ENCODE assay signal across 18 cellular contexts in the genomic region with DNA sequence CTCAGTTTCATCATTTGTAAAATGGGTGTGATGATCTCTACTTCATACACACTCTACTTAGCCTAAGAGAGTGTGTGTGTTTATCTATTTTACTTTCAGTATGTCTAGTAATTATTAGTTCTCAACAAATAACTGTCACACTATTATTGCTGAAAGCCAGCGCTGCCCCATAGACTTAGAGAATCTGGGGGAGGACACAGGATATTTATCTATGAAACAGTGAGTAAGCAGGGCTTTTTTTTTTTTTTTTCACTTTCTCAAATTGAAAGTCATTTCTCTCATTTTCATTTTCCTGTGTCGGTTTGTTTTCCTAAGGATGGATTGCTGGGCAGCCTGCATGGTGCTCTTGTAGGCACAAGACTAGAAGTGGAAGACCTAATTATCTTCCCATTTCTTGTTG.
DNase-seq lines count a peak whose midpoint lies in the region; FAIRE-seq lines count a peak whose summit lies in the region.
"Had no signal": no experiment of that assay in that cellular context is flagged by ENCODE, and none has a peak within 500 bp of the region (broad histone marks: within the 10 kb centered on the region; RNA-seq: fewer than 3 reads in every experiment).

No MANE protein-coding gene starts in this region.

- no peak overlapping the region for H3K4me2 ChIP-seq in neuronal stem cell (ENCODE audit: insufficient read depth, low read length, poor library complexity, severe bottlenecking)
- H3K4me2 ChIP-seq: BLaER1 treated with 17β-estradiol and CSF1 and Interleukin-3, amounts not matched to agents 10 nM and 100 nM; GM23338 had no signal

- H3K4ac ChIP-seq in neuronal stem cell (ENCODE audit: low read length): no peak overlapping the region

- no peak overlapping the region for H3K4me3 ChIP-seq in neuronal stem cell (ENCODE audit: low read length in 2 of 2)
- H3K4me3 ChIP-seq: BLaER1 treated with 17β-estradiol and CSF1 and Interleukin-3, amounts not matched to agents 10 nM and 100 nM; GM23338 had no signal

- WGBS in neuronal stem cell (ENCODE audit: extremely low coverage in 2 of 2, insufficient read length in 2 of 2, insufficient replicate concordance in 1 of 2), 2 donors: no CpG with 5 or more reads among the region's 2 CpGs

- H3K23ac ChIP-seq in neuronal stem cell (ENCODE audit: low read depth, low read length, poor library complexity): no peak overlapping the region

- no peak overlapping the region for H2AFZ ChIP-seq in neuronal stem cell (ENCODE audit: low read length)
- H2AFZ ChIP-seq: GM23338 had no signal

- no peak overlapping the region for H3K18ac ChIP-seq in neuronal stem cell (ENCODE audit: low read length)

- H4K91ac ChIP-seq in neuronal stem cell (ENCODE audit: low read depth, low read length, poor library complexity): no peak overlapping the region

- H2BK5ac ChIP-seq in neuronal stem cell (ENCODE audit: low read length): no peak overlapping the region

- no peak overlapping the region for H2BK12ac ChIP-seq in neuronal stem cell (ENCODE audit: low read length)

- no peaks in the 10 kb centered on the region for H3K9me3 ChIP-seq in neuronal stem cell (replicated peaks in 1 of 2; ENCODE audit: control insufficient read depth in 2 of 2, insufficient read depth in 1 of 2, low read depth in 1 of 2, low read length in 2 of 2)

- H3K14ac ChIP-seq in neuronal stem cell (ENCODE audit: low read length): no peak overlapping the region

- FAIRE-seq in islet of Langerhans (lab: Jason Lieb, UNC): peak; percentile 5
- FAIRE-seq: GM12891, HepG2, HTR-8/SVneo had no signal

- no peak overlapping the region for H2BK15ac ChIP-seq in neuronal stem cell (ENCODE audit: low read length)

- H4K8ac ChIP-seq in neuronal stem cell (ENCODE audit: low read depth, low read length): no peak overlapping the region

- no peak overlapping the region for H2BK120ac ChIP-seq in neuronal stem cell (ENCODE audit: low read depth, low read length)

- no peak overlapping the region for H2AK5ac ChIP-seq in neuronal stem cell (ENCODE audit: low read depth, low read length)

- H3K79me1 ChIP-seq in neuronal stem cell (ENCODE audit: low read depth, low read length): no peaks in the 10 kb centered on the region

- no peaks in the 10 kb centered on the region for H3K27me3 ChIP-seq in neuronal stem cell (ENCODE audit: control insufficient read depth in 3 of 3, insufficient read depth in 3 of 3, low read depth in 1 of 3, low read length in 3 of 3)
- H3K27me3 ChIP-seq: BLaER1 treated with 17β-estradiol and CSF1 and Interleukin-3, amounts not matched to agents 10 nM and 100 nM had no signal

- no peaks in the 10 kb centered on the region for H3K36me3 ChIP-seq in neuronal stem cell (replicated peaks in 1 of 2; ENCODE audit: control insufficient read depth in 2 of 2, insufficient read depth in 2 of 2, low read length in 2 of 2)

- no peaks in the 10 kb centered on the region for H3K4me1 ChIP-seq in neuronal stem cell (ENCODE audit: control insufficient read depth in 2 of 2, insufficient read depth in 1 of 2, low read depth in 1 of 2, low read length in 2 of 2)
- H3K4me1 ChIP-seq: BLaER1 treated with 17β-estradiol and CSF1 and Interleukin-3, amounts not matched to agents 10 nM and 100 nM had no signal

- no peak overlapping the region for H3K9ac ChIP-seq in neuronal stem cell (ENCODE audit: low read depth, low read length, poor library complexity)
- H3K9ac ChIP-seq: BLaER1 treated with 17β-estradiol and CSF1 and Interleukin-3, amounts not matched to agents 10 nM and 100 nM had no signal

- DNase-seq in stimulated activated CD4-positive, alpha-beta T cell treated with anti-CD3 and anti-CD28 coated beads, Interleukin-15, amount 100 ng/mL, for 24 hours: peak; percentile 1
- DNase-seq in stimulated activated CD4-positive, alpha-beta T cell treated with anti-CD3 and anti-CD28 coated beads, Interleukin-2, amount 100 ng/mL, for 48 hours: no peak
- peak; percentile 9 for DNase-seq in RPMI7951 (ENCODE audit: low read depth)
- DNase-seq in NCI-H2029 treated with DMSO at 0.1 percent for 48 hours (lab: John Stamatoyannopoulos, UW): no peak
- no peak for DNase-seq in putamen (ENCODE audit: low spot score)
- no peak for DNase-seq in neuronal stem cell (ENCODE audit: low spot score)
- DNase-seq: 8988T; ACHN; Calu3; CD4-positive, alpha-beta T cell; DMS 273 treated with DMSO at 0.1 percent for 48 hours; H7 had no signal

- no peak overlapping the region for H3K27ac ChIP-seq in neuronal stem cell (replicated peaks; ENCODE audit: low read length)
- H3K27ac ChIP-seq: BLaER1 treated with 17β-estradiol and CSF1 and Interleukin-3, amounts not matched to agents 10 nM and 100 nM had no signal

Comparison
In these comparisons a context has a peak if more than half of its experiments do, and no peak if none do; other contexts are left out.
1. DNase-seq: peak in stimulated activated CD4-positive, alpha-beta T cell treated with anti-CD3 and anti-CD28 coated beads, Interleukin-15, amount 100 ng/mL, for 24 hours (single experiment) and RPMI7951 (single experiment); none in stimulated activated CD4-positive, alpha-beta T cell treated with anti-CD3 and anti-CD28 coated beads, Interleukin-2, amount 100 ng/mL, for 48 hours (0 of 2), NCI-H2029 treated with DMSO at 0.1 percent for 48 hours (single experiment), putamen (single experiment) and neuronal stem cell (single experiment).